Comparison of ENCODE assay signal across 9 cellular contexts in genomic region chr18:13219576-13219975, GRCh38. TPM values are rescaled to one million over a fixed set of nuclear protein-coding genes. Genes with fewer than 3 reads are reported as not detected.
DNase-seq lines count a peak whose midpoint lies in the region; ATAC-seq and TF ChIP-seq lines count a peak whose summit lies in the region.
"Had no signal": no experiment of that assay in that cellular context is flagged by ENCODE, and none has a peak within 500 bp of the region (broad histone marks: within the 10 kb centered on the region; RNA-seq: fewer than 3 reads in every experiment).

No MANE protein-coding gene starts in this region.

- no peaks in the 10 kb centered on the region for H3K27me3 ChIP-seq in heart left ventricle
- no peaks in the 10 kb centered on the region for H3K27me3 ChIP-seq in uterus

- peaks cover 7% of the 10 kb centered on the region for H3K4me1 Mint-ChIP-seq in central memory CD8-positive, alpha-beta T cell
- H3K4me1 Mint-ChIP-seq in naive thymus-derived CD8-positive, alpha-beta T cell = peaks cover 27 to 55% (median 51%) of the 10 kb centered on the region in 4 donors

- H3K4me3 ChIP-seq in heart left ventricle (peak overlapping the region; percentile 67 to 95 (median 90)), uterus (peak overlapping the region; percentile 60 to 67)

- H3K27me3 Mint-ChIP-seq in central memory CD8-positive, alpha-beta T cell = peaks cover 72% of the 10 kb centered on the region
- H3K27me3 Mint-ChIP-seq in naive thymus-derived CD8-positive, alpha-beta T cell = peaks cover 0 to 26% (median 0%) of the 10 kb centered on the region in 5 donors

- ATAC-seq in heart left ventricle (no peak), HG03442 (IDR thresholded peaks at IDR 0.05; ENCODE audit: unreplicated experiment) (no peak)
- no peak for ATAC-seq in central memory CD8-positive, alpha-beta T cell (replicated peaks; ENCODE audit: extremely low read depth, poor library complexity, severe bottlenecking)
- no peak for ATAC-seq in naive thymus-derived CD8-positive, alpha-beta T cell
- ATAC-seq in activated CD4-positive, CD25-positive, alpha-beta regulatory T cell treated with anti-CD3 and anti-CD28 coated beads, Interleukin-2, amount 50 U/mL, for 24 hours = no peak

- DNase-seq in heart left ventricle = no peak
- DNase-seq in cardiac septum (ENCODE audit: low spot score) = no peak
- no peak for DNase-seq in central memory CD8-positive, alpha-beta T cell (ENCODE audit: low spot score in 2 of 2)
- peak in 1 of 10 donors; percentile 16 for DNase-seq in naive thymus-derived CD8-positive, alpha-beta T cell
- no peak for DNase-seq in uterus
- DNase-seq in activated CD8-positive, alpha-beta memory T cell treated with anti-CD3 and anti-CD28 coated beads for 24 hours = no peak
- DNase-seq: NCI-H2171 treated with DMSO at 0.1 percent for 48 hours had no signal

- no peak for TF ChIP-seq POLR2A in heart left ventricle (IDR thresholded peaks at IDR 0.05)
- TF ChIP-seq POLR2A in uterus (IDR thresholded peaks at IDR 0.05) = no peak

- no peak overlapping the region for H3K27ac Mint-ChIP-seq in central memory CD8-positive, alpha-beta T cell (ENCODE audit: low read depth)
- peak overlapping the region; percentile 73 to 97 (median 84) for H3K27ac Mint-ChIP-seq in naive thymus-derived CD8-positive, alpha-beta T cell

- intact Hi-C loops in heart left ventricle (cut with DNase I) (loop anchor here (2.0 to 10.0 kb wide), 16 partner anchors 158 to 583 kb away; partner anchors contain the start of genes FAM210A (in 6 of the 10) and RNMT (in 6 of the 10)), cardiac septum (cut with DNase I) (loop anchor here (5.0 kb wide), 3 partner anchors 98 to 508 kb away; partner anchors contain the start of genes FAM210A and RNMT), uterus (cut with DNase I; ENCODE audit: low total_unique reads) (loop anchor here (10.0 kb wide), 1 partner anchor 315 kb away; no protein-coding TSS in a partner anchor)

- TF ChIP-seq CTCF in heart left ventricle (IDR thresholded peaks at IDR 0.05) = no peak
- TF ChIP-seq CTCF in uterus (IDR thresholded peaks at IDR 0.05) = no peak

- POLR2A ChIA-PET in naive thymus-derived CD8-positive, alpha-beta T cell (lab: Charles Lee) = interaction anchor here (0.7 to 1.9 kb wide), 7 partner anchors 48 to 409 kb away, joined by 3 to 8 read pairs (median 4); no protein-coding TSS in a partner anchor

- H3K27ac ChIP-seq in heart left ventricle (peak overlapping the region; percentile 70 to 95 (median 91)), uterus (peak overlapping the region; percentile 85 to 86)

- peaks cover 5% of the 10 kb centered on the region for H3K36me3 Mint-ChIP-seq in central memory CD8-positive, alpha-beta T cell (ENCODE audit: insufficient read depth)
- peaks cover 0 to 2% (median 0%) of the 10 kb centered on the region in 3 donors for H3K36me3 Mint-ChIP-seq in naive thymus-derived CD8-positive, alpha-beta T cell

- H3K4me1 ChIP-seq in heart left ventricle = peaks cover 14 to 73% (median 64%) of the 10 kb centered on the region in 12 donors
- peaks cover 16 to 18% of the 10 kb centered on the region in 2 donors for H3K4me1 ChIP-seq in uterus

- H3K4me3 Mint-ChIP-seq in central memory CD8-positive, alpha-beta T cell = peak overlapping the region; percentile 46
- peak overlapping the region; percentile 81 to 93 (median 87) for H3K4me3 Mint-ChIP-seq in naive thymus-derived CD8-positive, alpha-beta T cell

- H3K9me3 ChIP-seq in heart left ventricle = no peaks in the 10 kb centered on the region
- H3K9me3 ChIP-seq in uterus = no peaks in the 10 kb centered on the region

- 14 to 26% (median 20%) methylated on average over 5 of the region's 5 CpGs for WGBS in heart left ventricle, 4 donors

- H3K9me3 Mint-ChIP-seq in central memory CD8-positive, alpha-beta T cell = no peaks in the 10 kb centered on the region
- no peaks in the 10 kb centered on the region for H3K9me3 Mint-ChIP-seq in naive thymus-derived CD8-positive, alpha-beta T cell

- H3K36me3 ChIP-seq in heart left ventricle (no peaks in the 10 kb centered on the region), uterus (no peaks in the 10 kb centered on the region)

RNA-seq across cellular contexts. Expression of gene LDLRAD4, which starts 1.0 kb away (rescaled TPM):
- 10 to 100 TPM; 25.2 to 44.0 (median 34.0) TPM for total RNA-seq in heart left ventricle
- 10 to 100 TPM; 10.4 to 14.6 TPM for polyA plus RNA-seq in heart left ventricle
- 23.3 TPM for total RNA-seq in cardiac septum
- 10 to 100 TPM; 52.9 to 56.8 TPM for total RNA-seq in naive thymus-derived CD8-positive, alpha-beta T cell
- 10 to 100 TPM; 11.4 to 17.6 (median 11.4) TPM for polyA plus RNA-seq in naive thymus-derived CD8-positive, alpha-beta T cell
- 10 to 100 TPM; 23.8 to 82.2 (median 39.3) TPM for total RNA-seq in uterus
